13 cellular contexts compared by ENCODE assay signal in the genomic region with DNA sequence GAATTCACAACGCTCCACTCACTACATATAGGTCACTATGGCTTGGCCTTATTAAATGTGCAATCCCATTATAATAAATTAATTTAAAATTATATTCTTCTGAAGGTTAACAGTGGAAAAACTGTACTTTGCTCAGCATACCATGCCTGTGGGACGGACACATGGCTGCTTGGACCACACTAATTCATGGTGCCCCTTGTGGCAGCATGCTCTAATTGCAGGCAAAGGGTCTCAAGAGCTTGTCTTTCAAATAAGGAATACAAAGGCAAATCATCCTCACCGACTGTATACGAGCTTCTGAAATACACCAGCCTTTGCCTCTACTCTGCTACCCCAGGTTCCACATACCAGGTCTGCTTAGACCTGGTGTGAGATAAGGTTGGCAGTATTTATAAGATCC. TPM values are rescaled to one million over a fixed set of nuclear protein-coding genes. Genes with fewer than 3 reads are reported as not detected.
DNase-seq lines count a peak whose midpoint lies in the region; TF ChIP-seq lines count a peak whose summit lies in the region.
"Had no signal": no experiment of that assay in that cellular context is flagged by ENCODE, and none has a peak within 500 bp of the region (broad histone marks: within the 10 kb centered on the region; RNA-seq: fewer than 3 reads in every experiment).

No MANE protein-coding gene starts in this region.

- no peak overlapping the region for H3K27ac ChIP-seq in SJCRH30
- H3K27ac ChIP-seq: GM23248, right atrium auricular region had no signal

- H3K27me3 ChIP-seq in SJCRH30: no peaks in the 10 kb centered on the region
- H3K27me3 ChIP-seq: right atrium auricular region had no signal

- H3K36me3 ChIP-seq in SJCRH30: no peaks in the 10 kb centered on the region
- H3K36me3 ChIP-seq: right atrium auricular region had no signal

- DNase-seq in CMK (ENCODE audit: low read depth): peak; percentile 51
- no peak for DNase-seq in HFF-Myc (ENCODE audit: extremely low read depth, low read depth)
- peak; percentile 15 to 35 for DNase-seq in SJCRH30
- peak; percentile 46 for DNase-seq in iPS-NIHi11 (ENCODE audit: low spot score)
- no peak for DNase-seq in activated gamma-delta T cell (lab: John Stamatoyannopoulos, UW)
- no peak for DNase-seq in posterior vena cava (ENCODE audit: low spot score)
- no peak for DNase-seq in ecto neural progenitor cell (ENCODE audit: low spot score)
- no peak for DNase-seq in HK-2 (ENCODE audit: unreplicated experiment)
- DNase-seq: GM23248, mesenchymal stem cell, NCI-H146 had no signal

- TF ChIP-seq CTCF in HFF-Myc (IDR thresholded peaks at IDR 0.05; ENCODE audit: low read depth, low read length, missing control alignments): peak; percentile 59

- no peaks in the 10 kb centered on the region for H3K9me3 ChIP-seq in SJCRH30 (replicated peaks)
- H3K9me3 ChIP-seq: right atrium auricular region had no signal

- H3K4me1 ChIP-seq in SJCRH30: no peaks in the 10 kb centered on the region
- H3K4me1 ChIP-seq: right atrium auricular region had no signal

- intact Hi-C loops in posterior vena cava (cut with DNase I): loop anchor here in 1 of 2 donors (2.0 kb wide), 1 partner anchor 58 kb away; no protein-coding TSS in a partner anchor

- no peak overlapping the region for H3K4me3 ChIP-seq in HFF-Myc (replicated peaks; ENCODE audit: low read depth, low read length)
- H3K4me3 ChIP-seq in SJCRH30: no peak overlapping the region
- H3K4me3 ChIP-seq: GM23248, right atrium auricular region had no signal

RNA-seq across cellular contexts. Expression of gene SMPD3, which starts 11.7 kb away (rescaled TPM):
- total RNA-seq in SJCRH30 (2014; rRNA removed; shearing (Covaris generic)): 0.04 and 0.08 TPM in 2 replicates
- under 1 TPM; 0.19 to 0.23 TPM for total RNA-seq in posterior vena cava
- total RNA-seq: glomerular endothelial cell had no signal

Comparison
In these comparisons a context has a peak if more than half of its experiments do, and no peak if none do; other contexts are left out.
1. DNase-seq: peak in CMK (single experiment), SJCRH30 (2 of 2) and iPS-NIHi11 (single experiment); none in HFF-Myc (single experiment), activated gamma-delta T cell (single experiment), posterior vena cava (single experiment), ecto neural progenitor cell (single experiment) and HK-2 (single experiment).